Comparison of ENCODE assay signal across 24 cellular contexts in the genomic region with DNA sequence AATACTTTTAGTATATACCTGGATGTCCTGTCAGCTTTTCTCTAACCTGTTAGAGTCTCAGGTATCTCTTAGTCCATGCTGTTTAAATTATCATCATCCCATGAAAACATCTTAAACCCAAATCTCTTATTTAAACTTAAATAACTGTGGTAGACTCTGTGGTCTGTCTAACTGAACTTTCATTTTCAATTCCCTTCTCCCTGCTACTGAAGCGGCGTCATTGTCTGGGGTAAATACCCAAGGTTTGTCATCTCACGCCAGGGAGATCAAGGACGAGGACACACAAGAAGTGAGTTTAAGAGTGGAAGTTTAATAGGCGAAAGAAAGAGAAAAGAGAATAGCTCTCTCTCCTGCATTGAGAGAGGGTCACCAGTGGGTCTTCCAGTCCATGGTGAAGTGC.
DNase-seq lines count a peak whose midpoint lies in the region; ATAC-seq lines count a peak whose summit lies in the region.
"Had no signal": no experiment of that assay in that cellular context is flagged by ENCODE, and none has a peak within 500 bp of the region (broad histone marks: within the 10 kb centered on the region; RNA-seq: fewer than 3 reads in every experiment).

No MANE protein-coding gene starts in this region.

- peak overlapping the region; percentile 15 to 53 (median 36) for H3K27ac Mint-ChIP-seq in IgD-negative memory B cell
- no peak overlapping the region for H3K27ac Mint-ChIP-seq in stimulated activated naive B cell treated with anti-CD40 and anti-IgM and Interleukin-4, amounts not matched to agents 10 μg/mL and 1 μg/mL and 100 μg/mL, for 72 hours
- H3K27ac Mint-ChIP-seq: activated naive CD8-positive, alpha-beta T cell treated with anti-CD3 and anti-CD28 coated beads, Interleukin-2, amount 50 U/mL, for 24 hours had no signal

- ATAC-seq in HG02981 (IDR thresholded peaks at IDR 0.05; ENCODE audit: unreplicated experiment), result peak; percentile 58
- ATAC-seq in stimulated activated naive B cell treated with anti-CD40 and anti-IgM and Interleukin-4, amounts not matched to agents 10 μg/mL and 1 μg/mL and 100 μg/mL, for 72 hours (replicated peaks), result peak; percentile 53 to 67
- ATAC-seq: activated naive CD8-positive, alpha-beta T cell treated with anti-CD3 and anti-CD28 coated beads, Interleukin-2, amount 50 U/mL, for 24 hours; heart right ventricle; lower lobe of right lung; SK-N-SH treated with all-trans-retinoic acid at 6 μM for 48 hours had no signal

- H3K4me1 Mint-ChIP-seq in IgD-negative memory B cell, result peaks cover 0 to 10% (median 0%) of the 10 kb centered on the region in 3 donors
- peaks cover 5 to 6% of the 10 kb centered on the region in 2 donors for H3K4me1 Mint-ChIP-seq in stimulated activated naive B cell treated with anti-CD40 and anti-IgM and Interleukin-4, amounts not matched to agents 10 μg/mL and 1 μg/mL and 100 μg/mL, for 72 hours
- H3K4me1 Mint-ChIP-seq: activated naive CD8-positive, alpha-beta T cell treated with anti-CD3 and anti-CD28 coated beads, Interleukin-2, amount 50 U/mL, for 24 hours had no signal

- H3K36me3 Mint-ChIP-seq in IgD-negative memory B cell, result no peaks in the 10 kb centered on the region
- H3K36me3 Mint-ChIP-seq in stimulated activated naive B cell treated with anti-CD40 and anti-IgM and Interleukin-4, amounts not matched to agents 10 μg/mL and 1 μg/mL and 100 μg/mL, for 72 hours, result no peaks in the 10 kb centered on the region

- H3K9me3 Mint-ChIP-seq in IgD-negative memory B cell, result peaks cover 0 to 2% (median 0%) of the 10 kb centered on the region in 3 donors
- no peaks in the 10 kb centered on the region for H3K9me3 Mint-ChIP-seq in stimulated activated naive B cell treated with anti-CD40 and anti-IgM and Interleukin-4, amounts not matched to agents 10 μg/mL and 1 μg/mL and 100 μg/mL, for 72 hours
- H3K9me3 Mint-ChIP-seq: activated naive CD8-positive, alpha-beta T cell treated with anti-CD3 and anti-CD28 coated beads, Interleukin-2, amount 50 U/mL, for 24 hours had no signal

- DNase-seq in NOMO-1 treated with DMSO at 0.1 percent for 48 hours (lab: John Stamatoyannopoulos, UW; ENCODE audit: unreplicated experiment) (peak; percentile 46), NOMO-1 treated with dmso at 0.1 percent for 144 hours (lab: John Stamatoyannopoulos, UW; ENCODE audit: unreplicated experiment) (no peak), HuH-7 (ENCODE audit: low spot score) (no peak), glomerular visceral epithelial cell (ENCODE audit: extremely low spot score) (no peak), KG1 (lab: John Stamatoyannopoulos, UW) (no peak)
- DNase-seq in stimulated activated naive B cell treated with anti-CD40 and anti-IgM and Interleukin-4, amounts not matched to agents 10 μg/mL and 1 μg/mL and 100 μg/mL, for 72 hours, result no peak
- DNase-seq: 8988T; activated effector memory CD4-positive, alpha-beta T cell treated with Interleukin-2 at 50 U/mL for 16 hours; activated naive CD8-positive, alpha-beta T cell treated with anti-CD3 and anti-CD28 coated beads, Interleukin-2, amount 50 U/mL, for 24 hours; brain microvascular endothelial cell; Calu3; heart right ventricle; lower lobe of right lung; NCI-H1694 treated with DMSO at 0.1 percent for 48 hours; NCI-H82; Peyer's patch; retina; stimulated activated CD4-positive, alpha-beta T cell treated with anti-CD3 and anti-CD28 coated beads, Interleukin-12 subunit alpha, Interleukin-12 subunit beta, amount 100 ng/mL, for 4 hours; stimulated activated CD8-positive, alpha-beta memory T cell treated with anti-CD3 and anti-CD28 coated beads, Interleukin-4, amount 100 ng/mL, for 48 hours; substantia nigra; T1000 had no signal

- H3K27me3 Mint-ChIP-seq in IgD-negative memory B cell, result peaks cover 2% of the 10 kb centered on the region
- no peaks in the 10 kb centered on the region for H3K27me3 Mint-ChIP-seq in stimulated activated naive B cell treated with anti-CD40 and anti-IgM and Interleukin-4, amounts not matched to agents 10 μg/mL and 1 μg/mL and 100 μg/mL, for 72 hours
- H3K27me3 Mint-ChIP-seq: activated naive CD8-positive, alpha-beta T cell treated with anti-CD3 and anti-CD28 coated beads, Interleukin-2, amount 50 U/mL, for 24 hours had no signal

- H3K4me3 Mint-ChIP-seq in IgD-negative memory B cell, result peak overlapping the region in 2 of 4 donors; percentile 1 to 34
- H3K4me3 Mint-ChIP-seq in stimulated activated naive B cell treated with anti-CD40 and anti-IgM and Interleukin-4, amounts not matched to agents 10 μg/mL and 1 μg/mL and 100 μg/mL, for 72 hours, result no peak overlapping the region
- H3K4me3 Mint-ChIP-seq: activated naive CD8-positive, alpha-beta T cell treated with anti-CD3 and anti-CD28 coated beads, Interleukin-2, amount 50 U/mL, for 24 hours had no signal
